In genomic region chr9:35520404-35520790, GRCh38 we compare ENCODE assay signal across 12 cellular contexts. TPM values are rescaled to one million over a fixed set of nuclear protein-coding genes. Genes with fewer than 3 reads are reported as not detected.
DNase-seq lines count a peak whose midpoint lies in the region; ATAC-seq, FAIRE-seq and TF ChIP-seq lines count a peak whose summit lies in the region.
"Had no signal": no experiment of that assay in that cellular context is flagged by ENCODE, and none has a peak within 500 bp of the region (broad histone marks: within the 10 kb centered on the region; RNA-seq: fewer than 3 reads in every experiment).

No MANE protein-coding gene starts in this region.

- POLR2A ChIA-PET in H1 (lab: Charles Lee; ENCODE audit: partially characterized antibody), result interaction anchor here (0.9 to 2.4 kb wide), 4 partner anchors 10 to 42 kb away, joined by 3 to 10 read pairs (median 3); no protein-coding TSS in a partner anchor
- POLR2A ChIA-PET in naive thymus-derived CD8-positive, alpha-beta T cell (lab: Charles Lee), result interaction anchor here (1.3 kb wide), 1 partner anchor 11 kb away, joined by 3 read pairs; no protein-coding TSS in a partner anchor

- H3K9me3 ChIP-seq in H1 (ENCODE audit: insufficient read depth in 2 of 2, low read depth in 1 of 2, low read length in 1 of 2) (no peaks in the 10 kb centered on the region), muscle layer of duodenum (ENCODE audit: control insufficient read depth in 1 of 2, low read length in 2 of 2) (no peaks in the 10 kb centered on the region), thyroid gland (no peaks in the 10 kb centered on the region)

- TF ChIP-seq RAD21 in H1 (IDR thresholded peaks at IDR 0.05 in 1 of 2, conservative IDR thresholded peaks at IDR 0.05 in 1 of 2; ENCODE audit: low read depth in 2 of 2, low read length in 2 of 2), result no peak

- no peak overlapping the region for H2AFZ ChIP-seq in H1 (ENCODE audit: low read length)

- H4K8ac ChIP-seq in H1 (ENCODE audit: extremely low read depth, insufficient read depth, low read length), result no peak overlapping the region

- H3K27me3 ChIP-seq in H1 (replicated peaks in 1 of 4; ENCODE audit: control insufficient read depth in 3 of 4, extremely low read depth in 1 of 4, insufficient read depth in 3 of 4, low read length in 3 of 4), result no peaks in the 10 kb centered on the region
- H3K27me3 ChIP-seq in muscle layer of duodenum (ENCODE audit: low read depth, low read length), result no peaks in the 10 kb centered on the region
- H3K27me3 ChIP-seq in thyroid gland, result no peaks in the 10 kb centered on the region

- no peak for FAIRE-seq in H1 (lab: Jason Lieb, UNC)
- FAIRE-seq: GM12878 had no signal

- DNase-seq in RPMI7951 (ENCODE audit: low read depth), result peak; percentile 44
- no peak for DNase-seq in H1 (ENCODE audit: low read depth in 1 of 2, low spot score in 2 of 2)
- DNase-seq in thyroid gland, result peak in 1 of 2 donors; percentile 12
- DNase-seq in naive thymus-derived CD8-positive, alpha-beta T cell, result no peak
- DNase-seq in globus pallidus (ENCODE audit: low spot score), result no peak
- DNase-seq in GM19238 (ENCODE audit: insufficient read length, low spot score), result no peak
- DNase-seq: activated naive CD8-positive, alpha-beta T cell treated with anti-CD3 and anti-CD28 coated beads, Interleukin-2, amount 10 ng/mL, durations not matched to agents 7 days and 5 days; left colon; NCI-H774 had no signal

- no peaks in the 10 kb centered on the region for H3K23me2 ChIP-seq in H1 (ENCODE audit: low read depth, low read length)

- TF ChIP-seq CTCF in H1 (IDR thresholded peaks at IDR 0.05; ENCODE audit: control extremely low read depth in 1 of 3, insufficient read depth in 1 of 3, low read depth in 1 of 3, low read length in 3 of 3) (no peak), thyroid gland (IDR thresholded peaks at IDR 0.05) (no peak)

- H2AK5ac ChIP-seq in H1 (ENCODE audit: low read depth, low read length), result 0 out of 2 replicates have a peak overlapping the region, but pooled peaks have one; percentile 17

- H3K14ac ChIP-seq in H1 (ENCODE audit: insufficient read length), result no peak overlapping the region

- H3K36me3 ChIP-seq in H1 (ENCODE audit: control insufficient read depth in 2 of 4, insufficient read depth in 4 of 4, low read length in 3 of 4) (no peaks in the 10 kb centered on the region), muscle layer of duodenum (ENCODE audit: control insufficient read depth in 1 of 2, insufficient read depth in 2 of 2, low read length in 2 of 2) (no peaks in the 10 kb centered on the region), thyroid gland (no peaks in the 10 kb centered on the region)

- H3K36me3 Mint-ChIP-seq in naive thymus-derived CD8-positive, alpha-beta T cell, result no peaks in the 10 kb centered on the region
- H3K36me3 Mint-ChIP-seq: activated naive CD8-positive, alpha-beta T cell treated with anti-CD3 and anti-CD28 coated beads, Interleukin-2, amount 10 ng/mL, durations not matched to agents 7 days and 5 days; stimulated activated effector memory CD8-positive, alpha-beta T cell treated with anti-CD3 and anti-CD28 coated beads, Interleukin-12 subunit alpha, Interleukin-12 subunit beta, amount 100 ng/mL, for 72 hours had no signal

- no peak overlapping the region for H2BK5ac ChIP-seq in H1 (ENCODE audit: low read depth, low read length)

- H3K27me3 Mint-ChIP-seq in naive thymus-derived CD8-positive, alpha-beta T cell, result no peaks in the 10 kb centered on the region
- H3K27me3 Mint-ChIP-seq: activated naive CD8-positive, alpha-beta T cell treated with anti-CD3 and anti-CD28 coated beads, Interleukin-2, amount 10 ng/mL, durations not matched to agents 7 days and 5 days had no signal

- no peak overlapping the region for H2BK20ac ChIP-seq in H1 (ENCODE audit: low read length)

- no peaks in the 10 kb centered on the region for H3K79me1 ChIP-seq in H1 (ENCODE audit: low read depth, low read length)

- H2BK15ac ChIP-seq in H1 (ENCODE audit: low read length), result no peak overlapping the region

- intact Hi-C loops in thyroid gland (cut with DNase I), result no loop called here

- no peak overlapping the region for H3K18ac ChIP-seq in H1 (ENCODE audit: extremely low read depth, low read length)

- peak overlapping the region in 1 of 10 donors; percentile 50 for H3K27ac Mint-ChIP-seq in naive thymus-derived CD8-positive, alpha-beta T cell
- H3K27ac Mint-ChIP-seq: activated naive CD8-positive, alpha-beta T cell treated with anti-CD3 and anti-CD28 coated beads, Interleukin-2, amount 10 ng/mL, durations not matched to agents 7 days and 5 days; stimulated activated effector memory CD8-positive, alpha-beta T cell treated with anti-CD3 and anti-CD28 coated beads, Interleukin-12 subunit alpha, Interleukin-12 subunit beta, amount 100 ng/mL, for 72 hours had no signal

- CTCF ChIA-PET in H1 (lab: Charles Lee; ENCODE audit: partially characterized antibody), result interaction anchor here (0.9 to 9.7 kb wide), 12 partner anchors 10 to 105 kb away, joined by 3 to 114 read pairs (median 10); partner anchors contain the start of gene RUSC2

- H3K27ac ChIP-seq in H1 (ENCODE audit: low read depth, low read length) (no peak overlapping the region), muscle layer of duodenum (ENCODE audit: low read length) (peak overlapping the region; percentile 90), thyroid gland (peak overlapping the region; percentile 92 to 96 (median 96))

- TF ChIP-seq POLR2A in H1 (IDR thresholded peaks at IDR 0.05; ENCODE audit: control extremely low read depth in 1 of 2, low read depth in 2 of 2, low read length in 2 of 2) (no peak), thyroid gland (IDR thresholded peaks at IDR 0.05) (peak in 1 of 2 donors; percentile 3)

- no peak for TF ChIP-seq EP300 in H1 (IDR thresholded peaks at IDR 0.05; ENCODE audit: borderline replicate concordance in 1 of 2, low read depth in 2 of 2, low read length in 2 of 2)

- WGBS in H1 (ENCODE audit: extremely low coverage in 1 of 2, insufficient coverage in 1 of 2, insufficient read length in 1 of 2, insufficient replicate concordance in 2 of 2, low coverage in 1 of 2, low lambda C conversion rate in 2 of 2, missing lambda C conversion rate in 1 of 2), 2 experiments, result 69% methylated on average over 1 of the region's 1 CpG; no CpG with 5 or more reads in 1 of the 2 experiments
- 88 to 92% methylated on average over 1 of the region's 1 CpG for WGBS in thyroid gland, 2 donors

- no peak overlapping the region for H2BK120ac ChIP-seq in H1 (replicated peaks; ENCODE audit: low read depth, low read length)

- H3K56ac ChIP-seq in H1 (replicated peaks; ENCODE audit: insufficient read length, low read depth, low read length), result no peak overlapping the region

- H3K4me3 Mint-ChIP-seq in naive thymus-derived CD8-positive, alpha-beta T cell, result no peak overlapping the region
- H3K4me3 Mint-ChIP-seq: activated naive CD8-positive, alpha-beta T cell treated with anti-CD3 and anti-CD28 coated beads, Interleukin-2, amount 10 ng/mL, durations not matched to agents 7 days and 5 days; stimulated activated effector memory CD8-positive, alpha-beta T cell treated with anti-CD3 and anti-CD28 coated beads, Interleukin-12 subunit alpha, Interleukin-12 subunit beta, amount 100 ng/mL, for 72 hours had no signal

- no peaks in the 10 kb centered on the region for H3K4me1 Mint-ChIP-seq in naive thymus-derived CD8-positive, alpha-beta T cell
- H3K4me1 Mint-ChIP-seq: activated naive CD8-positive, alpha-beta T cell treated with anti-CD3 and anti-CD28 coated beads, Interleukin-2, amount 10 ng/mL, durations not matched to agents 7 days and 5 days; stimulated activated effector memory CD8-positive, alpha-beta T cell treated with anti-CD3 and anti-CD28 coated beads, Interleukin-12 subunit alpha, Interleukin-12 subunit beta, amount 100 ng/mL, for 72 hours had no signal

- no peak overlapping the region for H3K4me2 ChIP-seq in H1 (ENCODE audit: insufficient read depth in 1 of 2, low read depth in 2 of 2, low read length in 2 of 2)

- no peak for ATAC-seq in naive thymus-derived CD8-positive, alpha-beta T cell
- ATAC-seq: GM12878; left colon; stimulated activated effector memory CD8-positive, alpha-beta T cell treated with anti-CD3 and anti-CD28 coated beads, Interleukin-12 subunit alpha, Interleukin-12 subunit beta, amount 100 ng/mL, for 72 hours had no signal

- H4K20me1 ChIP-seq in H1 (replicated peaks in 1 of 2; ENCODE audit: control insufficient read depth in 1 of 2, insufficient read depth in 2 of 2, low read length in 2 of 2), result no peaks in the 10 kb centered on the region

- H3K4me3 ChIP-seq in H1 (ENCODE audit: extremely low read depth in 1 of 4, insufficient read depth in 2 of 4, low read depth in 3 of 4, low read length in 4 of 4) (no peak overlapping the region), muscle layer of duodenum (ENCODE audit: low read depth in 1 of 2, low read length in 2 of 2) (no peak overlapping the region), thyroid gland (replicated peaks in 1 of 3) (no peak overlapping the region)
- H3K4me3 ChIP-seq: GM12878 had no signal

- H3K9ac ChIP-seq in H1 (replicated peaks in 1 of 4; ENCODE audit: extremely low read depth in 1 of 4, low read depth in 3 of 4, low read length in 3 of 4), result no peak overlapping the region

- H4K91ac ChIP-seq in H1 (replicated peaks; ENCODE audit: insufficient read length, low read length), result no peak overlapping the region

- no peaks in the 10 kb centered on the region for H3K79me2 ChIP-seq in H1 (ENCODE audit: control insufficient read depth in 1 of 2, insufficient read depth in 2 of 2, low read length in 2 of 2)

- no peak overlapping the region for H3K4ac ChIP-seq in H1 (replicated peaks; ENCODE audit: insufficient read length, low read depth, low read length)

- no peak overlapping the region for H4K5ac ChIP-seq in H1 (ENCODE audit: insufficient read length, low read depth, low read length)

- H3K4me1 ChIP-seq in H1 (replicated peaks in 1 of 4; ENCODE audit: control insufficient read depth in 3 of 4, insufficient read depth in 4 of 4, low read length in 3 of 4) (peaks cover 0 to 26% (median 8%) of the 10 kb centered on the region in 4 experiments; a peak in 6 of 7 replicates), muscle layer of duodenum (ENCODE audit: control insufficient read depth in 1 of 2, insufficient read depth in 2 of 2, low read length in 2 of 2) (peaks cover 30 to 66% of the 10 kb centered on the region in 2 donors), thyroid gland (peaks cover 74 to 83% of the 10 kb centered on the region in 2 donors)

- no peak overlapping the region for H3K23ac ChIP-seq in H1 (ENCODE audit: insufficient read length)

- 0 out of 2 replicates have a peak overlapping the region, but pooled peaks have one; percentile 27 for H2BK12ac ChIP-seq in H1 (ENCODE audit: low read depth, low read length)

- H3K9me3 Mint-ChIP-seq in naive thymus-derived CD8-positive, alpha-beta T cell, result no peaks in the 10 kb centered on the region
- H3K9me3 Mint-ChIP-seq: activated naive CD8-positive, alpha-beta T cell treated with anti-CD3 and anti-CD28 coated beads, Interleukin-2, amount 10 ng/mL, durations not matched to agents 7 days and 5 days; stimulated activated effector memory CD8-positive, alpha-beta T cell treated with anti-CD3 and anti-CD28 coated beads, Interleukin-12 subunit alpha, Interleukin-12 subunit beta, amount 100 ng/mL, for 72 hours had no signal

RNA-seq across cellular contexts. Expression of gene RUSC2, which starts 30.5 kb away (rescaled TPM):
- 6.4 and 7.6 TPM in 2 replicates for total RNA-seq in RPMI7951 (2014; rRNA removed; shearing (Covaris generic))
- 6.8 and 7.9 TPM in 2 replicates for total RNA-seq in H1 (2021; fragmentation: NEBNext Ultra II Directional; extraction: Animal tissue kit (Norgen Biotek cat#: 25700))
- 4.2 and 5.7 TPM in 2 replicates for polyA plus RNA-seq in H1 (2011; rRNA removed)
- 3.6 TPM for polyA plus RNA-seq in H1 (2011; cell fraction: cytosol; rRNA removed)
- polyA plus RNA-seq in H1 (2011; cell fraction: nucleus; rRNA removed), result 11.4 TPM
- polyA plus RNA-seq in H1 (2012, experiment 1 of 2), result 3.2 to 4.6 TPM (median 3.7 TPM) in 4 replicates
- 3.4 TPM for polyA plus RNA-seq in H1 (2012, experiment 2 of 2)
- polyA plus RNA-seq in H1 (2013, experiment 1 of 2), result 2.5 TPM
- 2.2 TPM for polyA plus RNA-seq in H1 (2013, experiment 2 of 2)
- 12.4 and 15.5 TPM in 2 replicates for polyA minus RNA-seq in H1 (2011; rRNA and poly(A)+ RNA removed)
- polyA minus RNA-seq in H1 (2011; cell fraction: cytosol; rRNA and poly(A)+ RNA removed), result 4.7 TPM
- 7.7 TPM for polyA minus RNA-seq in H1 (2011; cell fraction: nucleus; rRNA and poly(A)+ RNA removed)
- 10 to 100 TPM; 15.2 to 28.2 (median 26.4) TPM for total RNA-seq in thyroid gland
- total RNA-seq in naive thymus-derived CD8-positive, alpha-beta T cell, result 1 to 10 TPM in 1 of 2 experiments, under 1 TPM in 1; 0.86 to 1.5 TPM
- under 1 TPM in 1 of 3 donors, not detected in 2; 0.05 TPM for polyA plus RNA-seq in naive thymus-derived CD8-positive, alpha-beta T cell
- total RNA-seq: GM12878 had no signal
- polyA plus RNA-seq: GM12878 had no signal
